8 cellular contexts compared by ENCODE assay signal in genomic region chr2:177618270-177619253, GRCh38.
DNase-seq lines count a peak whose midpoint lies in the region; ATAC-seq, FAIRE-seq and TF ChIP-seq lines count a peak whose summit lies in the region.

No MANE protein-coding gene starts in this region.

- H3K27ac Mint-ChIP-seq in T-cell: peak overlapping the region; percentile 99 to 100

- H3K27me3 Mint-ChIP-seq in T-cell: peaks cover 5 to 13% of the 10 kb centered on the region in 2 donors

- peaks cover 0 to 3% (median 0%) of the 10 kb centered on the region in 3 donors for H3K9me3 Mint-ChIP-seq in T-cell

- peak; percentile 98 for FAIRE-seq in GM12892 (lab: Jason Lieb, UNC)

- TF ChIP-seq POLR2A in GM12892 (IDR thresholded peaks at IDR 0.05; ENCODE audit: low read depth, low read length): peak; percentile 73

- H3K36me3 Mint-ChIP-seq in T-cell: no peaks in the 10 kb centered on the region

- H3K36me3 ChIP-seq in left ventricle myocardium inferior: no peaks in the 10 kb centered on the region
- no peaks in the 10 kb centered on the region for H3K36me3 ChIP-seq in upper lobe of right lung

- POLR2A ChIA-PET in T-cell (lab: Charles Lee): interaction anchor here in 1 of 2 donors (0.6 kb wide), 1 partner anchor 10 kb away, joined by 5 read pairs; no protein-coding TSS in a partner anchor

- H3K27me3 ChIP-seq in left ventricle myocardium inferior (ENCODE audit: low read depth): no peaks in the 10 kb centered on the region
- H3K27me3 ChIP-seq in upper lobe of right lung: no peaks in the 10 kb centered on the region

- H3K27ac ChIP-seq in left ventricle myocardium inferior (replicated peaks) (peak overlapping the region; percentile 95), upper lobe of right lung (peak overlapping the region; percentile 99)

- H3K4me3 Mint-ChIP-seq in T-cell: peak overlapping the region; percentile 88 to 95 (median 95)

- peak; percentile 98 for ATAC-seq in HG02798 (IDR thresholded peaks at IDR 0.05; ENCODE audit: poor library complexity, unreplicated experiment)
- ATAC-seq in T-cell (replicated peaks in 1 of 4): peak; percentile 90 to 94 (median 92)
- ATAC-seq in upper lobe of right lung: peak; percentile 98

- no peaks in the 10 kb centered on the region for H3K9me3 ChIP-seq in left ventricle myocardium inferior (replicated peaks)
- H3K9me3 ChIP-seq in upper lobe of right lung: no peaks in the 10 kb centered on the region

- CTCF ChIA-PET in T-cell (lab: Charles Lee): interaction anchor here in 1 of 2 donors (1.3 kb wide), 1 partner anchor 14 kb away, joined by 3 read pairs; no protein-coding TSS in a partner anchor

- peaks cover 4 to 10% (median 9%) of the 10 kb centered on the region in 3 donors for H3K4me1 Mint-ChIP-seq in T-cell

- TF ChIP-seq CTCF in left ventricle myocardium inferior (IDR thresholded peaks at IDR 0.05; ENCODE audit: borderline replicate concordance) (no peak), upper lobe of right lung (IDR thresholded peaks at IDR 0.05) (no peak)

- intact Hi-C loops in left ventricle myocardium inferior (cut with micrococcal nuclease) (no loop called here), posterior vena cava (cut with DNase I) (no loop called here), upper lobe of right lung (cut with DNase I) (no loop called here)

- peak; percentile 67 for DNase-seq in GM12892 (ENCODE audit: insufficient read length)
- DNase-seq in NCI-H146 (lab: John Stamatoyannopoulos, UW): peak; percentile 87
- peak; percentile 76 to 93 (median 88) for DNase-seq in T-cell
- peak; percentile 74 for DNase-seq in amniotic stem cell (lab: John Stamatoyannopoulos, UW)
- DNase-seq in left ventricle myocardium inferior: peak; percentile 92
- DNase-seq in posterior vena cava (ENCODE audit: low spot score): peak; percentile 97
- DNase-seq in upper lobe of right lung: peak; percentile 96

- peaks cover 24% of the 10 kb centered on the region for H3K4me1 ChIP-seq in left ventricle myocardium inferior
- H3K4me1 ChIP-seq in upper lobe of right lung: peaks cover 8% of the 10 kb centered on the region

- H3K4me3 ChIP-seq in left ventricle myocardium inferior (peak overlapping the region; percentile 82), upper lobe of right lung (peak overlapping the region; percentile 62)

Comparison
In these comparisons a context has a peak if more than half of its experiments do, and no peak if none do; other contexts are left out.
1. Peak in every context shown above with its lines: DNase-seq, ATAC-seq, H3K4me3 ChIP-seq and H3K27ac ChIP-seq.